In the genomic region with DNA sequence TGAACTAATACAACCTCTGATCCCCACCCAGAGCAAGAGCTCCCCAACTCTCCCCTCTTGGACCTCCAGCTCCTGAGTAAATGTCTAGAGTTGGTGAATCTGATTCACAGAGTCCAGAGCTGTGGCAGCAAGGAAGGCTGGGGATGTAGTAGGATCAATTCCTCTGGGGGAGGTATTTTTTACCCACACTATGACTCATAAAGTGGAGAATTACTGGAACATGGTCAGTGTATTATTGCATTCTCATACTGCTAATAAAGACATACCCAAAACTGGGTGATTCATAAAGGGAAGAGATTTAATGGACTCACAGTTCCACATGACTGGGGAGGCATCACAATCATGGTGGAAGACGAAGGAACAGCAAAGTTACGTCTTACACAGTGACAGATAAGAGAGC, we compare ENCODE assay signal across 14 cellular contexts.
DNase-seq lines count a peak whose midpoint lies in the region; ATAC-seq and TF ChIP-seq lines count a peak whose summit lies in the region.
"Had no signal": no experiment of that assay in that cellular context is flagged by ENCODE, and none has a peak within 500 bp of the region (broad histone marks: within the 10 kb centered on the region; RNA-seq: fewer than 3 reads in every experiment).

No MANE protein-coding gene starts in this region.

- TF ChIP-seq POLR2A in HCT116 (IDR thresholded peaks at IDR 0.05; ENCODE audit: borderline replicate concordance, extremely low read depth, insufficient read depth, insufficient read length) (no peak), testis (IDR thresholded peaks at IDR 0.05) (no peak)

- peaks cover 14 to 40% of the 10 kb centered on the region in 2 experiments; a peak in 3 of 4 replicates for H3K4me1 ChIP-seq in HCT116 (ENCODE audit: control insufficient read depth in 1 of 2, insufficient read depth in 2 of 2, low read length in 2 of 2)
- H3K4me1 ChIP-seq in testis = no peaks in the 10 kb centered on the region

- POLR2A ChIA-PET in HCT116 (lab: Charles Lee) = interaction anchor here (0.7 kb wide), 1 partner anchor 389 kb away, joined by 4 read pairs; no protein-coding TSS in a partner anchor

- H3K4me3 ChIP-seq in HCT116 (replicated peaks in 1 of 2; ENCODE audit: low read depth in 1 of 2, low read length in 2 of 2) = no peak overlapping the region
- H3K4me3 ChIP-seq in foreskin fibroblast (ENCODE audit: low read depth in 1 of 2, low read length in 2 of 2) = no peak overlapping the region
- H3K4me3 ChIP-seq in testis = no peak overlapping the region

- peak; percentile 77 for ATAC-seq in HCT116
- no peak for ATAC-seq in HG03159 (IDR thresholded peaks at IDR 0.05; ENCODE audit: unreplicated experiment)
- ATAC-seq: Panc1 had no signal

- CTCF ChIA-PET in HCT116 (lab: Charles Lee) = no interaction called here

- no peaks in the 10 kb centered on the region for H3K9me3 ChIP-seq in HCT116 (ENCODE audit: control insufficient read depth in 1 of 2, insufficient read depth in 1 of 2, low read depth in 1 of 2, low read length in 2 of 2)
- H3K9me3 ChIP-seq in testis = no peaks in the 10 kb centered on the region

- H3K27ac ChIP-seq in HCT116 (ENCODE audit: low read depth, low read length) = peak overlapping the region; percentile 7
- no peak overlapping the region for H3K27ac ChIP-seq in testis

- H3K36me3 ChIP-seq in HCT116 (ENCODE audit: control insufficient read depth in 1 of 2, insufficient read depth in 2 of 2, low read length in 2 of 2) = no peaks in the 10 kb centered on the region
- no peaks in the 10 kb centered on the region for H3K36me3 ChIP-seq in testis (ENCODE audit: low read depth, missing control alignments)

- peak; percentile 85 for DNase-seq in A172 (ENCODE audit: low spot score)
- DNase-seq in HCT116 (ENCODE audit: low read depth, low spot score) = peak; percentile 51
- DNase-seq in amniotic epithelial cell (ENCODE audit: low read depth) = peak; percentile 85
- DNase-seq in foreskin fibroblast = peak; percentile 78 to 87
- no peak for DNase-seq in central memory CD4-positive, alpha-beta T cell
- DNase-seq in globus pallidus (ENCODE audit: low spot score) = no peak
- DNase-seq in testis = no peak
- DNase-seq: 8988T; activated CD4-positive, alpha-beta T cell treated with anti-CD3 and anti-CD28 coated beads, Interleukin-2, amount 50 U/mL, for 4 hours; activated effector memory CD4-positive, alpha-beta T cell treated with Interleukin-2 at 50 U/mL for 16 hours; NCI-H1105 treated with DMSO at 0.1 percent for 48 hours; NCI-H524 had no signal

- 0 out of 2 replicates have a peak, but pooled peaks have one; percentile 6 for TF ChIP-seq RAD21 in HCT116 (IDR thresholded peaks at IDR 0.05; ENCODE audit: low read depth)

- TF ChIP-seq CTCF in HCT116 (IDR thresholded peaks at IDR 0.05 in 2 of 3, conservative IDR thresholded peaks at IDR 0.05 in 1 of 3; ENCODE audit: borderline replicate concordance in 1 of 3, insufficient read depth in 1 of 3, low read depth in 2 of 3, low read length in 2 of 3) (no peak), foreskin fibroblast (IDR thresholded peaks at IDR 0.05; ENCODE audit: low read depth, low read length) (no peak), testis (IDR thresholded peaks at IDR 0.05) (no peak)

- H3K27me3 ChIP-seq in HCT116 (ENCODE audit: insufficient read depth, low read length) = no peaks in the 10 kb centered on the region
- H3K27me3 ChIP-seq in testis = no peaks in the 10 kb centered on the region

- H3K9ac ChIP-seq in HCT116 (ENCODE audit: low read length) = no peak overlapping the region

- H3K4me2 ChIP-seq in HCT116 (ENCODE audit: low read length) = peak overlapping the region; percentile 59

- H2AFZ ChIP-seq in HCT116 (ENCODE audit: low read depth, low read length, poor library complexity, severe bottlenecking) = no peak overlapping the region

- intact Hi-C loops in HCT116 (cut with micrococcal nuclease) = loop anchor here (5.0 to 10.0 kb wide), 2 partner anchors 494 to 634 kb away; no protein-coding TSS in a partner anchor
- intact Hi-C loops in testis (cut with DNase I; ENCODE audit: low total_unique reads) = no loop called here

- no TSS peak for BruUV-seq in HCT116 (replicated peaks; lab: Mats Ljungman, UMichigan)

- H3K79me2 ChIP-seq in HCT116 (ENCODE audit: insufficient read depth, low read length) = no peaks in the 10 kb centered on the region

- 63 to 86% methylated on average over 2 of the region's 2 CpGs for WGBS in testis, 2 donors

- no peaks in the 10 kb centered on the region for H4K20me1 ChIP-seq in HCT116 (ENCODE audit: insufficient read depth)

- RAD21 ChIA-PET in HCT116 (lab: Charles Lee; ENCODE audit: low non-redundant PET in 1 of 2, low total read pairs in 2 of 2, uncharacterized antibody in 2 of 2, unreplicated experiment in 2 of 2) = interaction anchor here in 1 of 2 experiments (0.6 kb wide), 1 partner anchor 1265 kb away, joined by 3 read pairs; no protein-coding TSS in a partner anchor

- H3K9me2 ChIP-seq in HCT116 (ENCODE audit: insufficient read depth) = no peaks in the 10 kb centered on the region

TF ChIP-seq in HCT116, 20 proteins besides CTCF, POLR2A, EP300 and RAD21 (continues in another document):
- TF ChIP-seq YY1 (IDR thresholded peaks at IDR 0.05; ENCODE audit: extremely low read depth, insufficient replicate concordance, low read depth, low read length) (peak; percentile 30), REST (IDR thresholded peaks at IDR 0.05; ENCODE audit: low read depth) (no peak), CBX3 (IDR thresholded peaks at IDR 0.05; ENCODE audit: low read depth) (peak; percentile 82), TCF7L2 (IDR thresholded peaks at IDR 0.05; ENCODE audit: borderline replicate concordance, extremely low read depth, insufficient read depth, insufficient read length) (no peak), FOSL1 (IDR thresholded peaks at IDR 0.05; ENCODE audit: low read depth) (peak; percentile 71), EZH2phosphoT487 (IDR thresholded peaks at IDR 0.05; ENCODE audit: borderline replicate concordance) (no peak), SRF (IDR thresholded peaks at IDR 0.05; ENCODE audit: low read depth) (peak; percentile 56; the same call in 1 of the 2 replicates), ZFX (IDR thresholded peaks at IDR 0.05) (no peak), POLR2AphosphoS5 (IDR thresholded peaks at IDR 0.05; ENCODE audit: low read depth, low read length) (no peak), CEBPB (IDR thresholded peaks at IDR 0.05; ENCODE audit: low read depth) (peak; percentile 50; the same call in 1 of the 2 replicates), SIN3A (IDR thresholded peaks at IDR 0.05; ENCODE audit: low read depth) (no peak), EGR1 (IDR thresholded peaks at IDR 0.05; ENCODE audit: low read depth) (0 out of 2 replicates have a peak, but pooled peaks have one; percentile 30), ZNF274 (IDR thresholded peaks at IDR 0.05; ENCODE audit: low read depth, low read length) (no peak), JUND (IDR thresholded peaks at IDR 0.05) (peak; percentile 77), ELF1 (IDR thresholded peaks at IDR 0.05; ENCODE audit: borderline replicate concordance, low read depth) (no peak), SP1 (IDR thresholded peaks at IDR 0.05; ENCODE audit: low read depth) (peak; percentile 73), ZBTB33 (IDR thresholded peaks at IDR 0.05; ENCODE audit: extremely low read depth, insufficient replicate concordance, low read length) (no peak), EZH2 (IDR thresholded peaks at IDR 0.05) (no peak)
- TF ChIP-seq, protein P1, sequence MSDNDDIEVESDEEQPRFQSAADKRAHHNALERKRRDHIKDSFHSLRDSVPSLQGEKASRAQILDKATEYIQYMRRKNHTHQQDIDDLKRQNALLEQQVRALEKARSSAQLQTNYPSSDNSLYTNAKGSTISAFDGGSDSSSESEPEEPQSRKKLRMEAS (IDR thresholded peaks at IDR 0.05) = peak; percentile 32; the same call in 1 of the 2 replicates

Comparison
In these comparisons a context has a peak if more than half of its experiments do, and no peak if none do; other contexts are left out.
1. DNase-seq: peak in A172 (single experiment), HCT116 (single experiment), amniotic epithelial cell (single experiment) and foreskin fibroblast (2 of 2); none in central memory CD4-positive, alpha-beta T cell (single experiment), globus pallidus (single experiment) and testis (single experiment).